ENCODE assay signal across 23 cellular contexts in genomic region chr2:220736778-220737177, GRCh38.
DNase-seq lines count a peak whose midpoint lies in the region; ATAC-seq, FAIRE-seq and TF ChIP-seq lines count a peak whose summit lies in the region.
"Had no signal": no experiment of that assay in that cellular context is flagged by ENCODE, and none has a peak within 500 bp of the region (broad histone marks: within the 10 kb centered on the region; RNA-seq: fewer than 3 reads in every experiment).

No MANE protein-coding gene starts in this region.

- ATAC-seq in natural killer cell = no peak
- ATAC-seq: stimulated activated naive CD8-positive, alpha-beta T cell treated with anti-CD3 and anti-CD28 coated beads, Interleukin-15, Interleukin-2, amounts not matched to agents 100 U/mL and 50 U/mL, for 24 hours had no signal

- H3K4me3 Mint-ChIP-seq in astrocyte (ENCODE audit: unreplicated experiment) = no peak overlapping the region
- H3K4me3 Mint-ChIP-seq in natural killer cell = no peak overlapping the region
- H3K4me3 Mint-ChIP-seq: B cell; dendritic cell treated with granulocyte-macrophage colony-stimulating factor and Interleukin-4, amounts not matched to agents 40 ng/mL and 50 ng/mL, for 4 days; memory B cell had no signal

- H3K14ac ChIP-seq in neuronal stem cell (ENCODE audit: low read length) = no peak overlapping the region

- no peaks in the 10 kb centered on the region for H3K9me3 Mint-ChIP-seq in astrocyte (ENCODE audit: unreplicated experiment)
- peaks cover 0 to 2% of the 10 kb centered on the region in 2 donors for H3K9me3 Mint-ChIP-seq in natural killer cell
- H3K9me3 Mint-ChIP-seq: dendritic cell treated with granulocyte-macrophage colony-stimulating factor and Interleukin-4, amounts not matched to agents 40 ng/mL and 50 ng/mL, for 4 days had no signal

- H2BK5ac ChIP-seq in neuronal stem cell (ENCODE audit: low read length) = no peak overlapping the region

- DNase-seq in DMS53 (lab: John Stamatoyannopoulos, UW) (peak; percentile 7), DMS53 treated with DMSO at 0.1 percent for 48 hours (lab: John Stamatoyannopoulos, UW; ENCODE audit: unreplicated experiment) (no peak), astrocyte (ENCODE audit: low read depth) (no peak), neuronal stem cell (ENCODE audit: low spot score) (no peak), dermis blood vessel endothelial cell (no peak), HAP-1 (ENCODE audit: low spot score in 2 of 2) (no peak), natural killer cell (no peak)
- DNase-seq: 8988T; activated CD4-positive, CD25-positive, alpha-beta regulatory T cell treated with anti-CD3 and anti-CD28 coated beads, Interleukin-2, amount 50 U/mL, for 72 hours; activated gamma-delta T cell treated with Interleukin-2 at 50 U/mL for 16 hours; activated T-cell treated with anti-CD3 and anti-CD28 coated beads, Interleukin-2, amount 50 U/mL, for 1 hour; adrenal gland; NCI-H1417 treated with DMSO at 0.1 percent for 48 hours; NCI-H510A treated with DMSO at 0.1 percent for 48 hours; stimulated activated CD4-positive, alpha-beta T cell treated with anti-CD3 and anti-CD28 coated beads, Interleukin-4, amount 100 ng/mL, for 4 hours; stimulated activated naive CD8-positive, alpha-beta T cell treated with anti-CD3 and anti-CD28 coated beads, Interleukin-15, Interleukin-2, amounts not matched to agents 100 U/mL and 50 U/mL, for 24 hours; SW 1271 had no signal

- intact Hi-C loops in natural killer cell (cut with micrococcal nuclease) = no loop called here

- H3K4me1 Mint-ChIP-seq in astrocyte (ENCODE audit: low read depth, unreplicated experiment) (no peaks in the 10 kb centered on the region), natural killer cell (no peaks in the 10 kb centered on the region)
- H3K4me1 Mint-ChIP-seq: B cell had no signal

- H2BK15ac ChIP-seq in neuronal stem cell (ENCODE audit: low read length) = no peak overlapping the region

- H2BK120ac ChIP-seq in neuronal stem cell (ENCODE audit: low read depth, low read length) = no peak overlapping the region

- H3K9ac ChIP-seq in KMS-11 (no peak overlapping the region), astrocyte (ENCODE audit: low read length) (no peak overlapping the region), neuronal stem cell (ENCODE audit: low read depth, low read length, poor library complexity) (no peak overlapping the region)

- no peak overlapping the region for H3K23ac ChIP-seq in neuronal stem cell (ENCODE audit: low read depth, low read length, poor library complexity)

- no peaks in the 10 kb centered on the region for H3K79me2 ChIP-seq in KMS-11 (ENCODE audit: insufficient read depth, low read depth)
- H3K79me2 ChIP-seq in astrocyte (ENCODE audit: insufficient read depth, low read length) = no peaks in the 10 kb centered on the region

- no peak overlapping the region for H3K18ac ChIP-seq in neuronal stem cell (ENCODE audit: low read length)

- no peak overlapping the region for H3K4ac ChIP-seq in neuronal stem cell (ENCODE audit: low read length)

- H3K4me3 ChIP-seq in KMS-11 (IDR thresholded peaks at IDR 0.05; ENCODE audit: insufficient read depth, low read depth, low read length) = no peak overlapping the region
- no peak overlapping the region for H3K4me3 ChIP-seq in astrocyte (ENCODE audit: insufficient read depth, low read depth, low read length)
- no peak overlapping the region for H3K4me3 ChIP-seq in neuronal stem cell (ENCODE audit: low read length in 2 of 2)
- H3K4me3 ChIP-seq in HAP-1 = no peak overlapping the region
- H3K4me3 ChIP-seq: adrenal gland, cardiac muscle cell, right atrium auricular region had no signal

- no peaks in the 10 kb centered on the region for H3K79me1 ChIP-seq in neuronal stem cell (ENCODE audit: low read depth, low read length)

- TF ChIP-seq CTCF in KMS-11 (conservative IDR thresholded peaks at IDR 0.05; ENCODE audit: low read depth, low read length) (no peak), astrocyte (IDR thresholded peaks at IDR 0.05; ENCODE audit: insufficient read depth, low read depth, low read length) (no peak), natural killer cell (IDR thresholded peaks at IDR 0.05) (no peak)

- H3K27me3 Mint-ChIP-seq in astrocyte (ENCODE audit: low read depth, unreplicated experiment) (no peaks in the 10 kb centered on the region), natural killer cell (ENCODE audit: low read depth in 2 of 2) (no peaks in the 10 kb centered on the region)
- H3K27me3 Mint-ChIP-seq: dendritic cell treated with granulocyte-macrophage colony-stimulating factor and Interleukin-4, amounts not matched to agents 40 ng/mL and 50 ng/mL, for 4 days had no signal

- no peaks in the 10 kb centered on the region for H3K9me3 ChIP-seq in astrocyte (ENCODE audit: insufficient read depth, low read depth, low read length)
- H3K9me3 ChIP-seq in neuronal stem cell (replicated peaks in 1 of 2; ENCODE audit: control insufficient read depth in 2 of 2, insufficient read depth in 1 of 2, low read depth in 1 of 2, low read length in 2 of 2) = no peaks in the 10 kb centered on the region
- H3K9me3 ChIP-seq in HAP-1 = no peaks in the 10 kb centered on the region

- no peaks in the 10 kb centered on the region for H3K36me3 ChIP-seq in KMS-11 (ENCODE audit: insufficient read depth)
- no peaks in the 10 kb centered on the region for H3K36me3 ChIP-seq in astrocyte (ENCODE audit: insufficient read depth, low read length)
- no peaks in the 10 kb centered on the region for H3K36me3 ChIP-seq in neuronal stem cell (replicated peaks in 1 of 2; ENCODE audit: control insufficient read depth in 2 of 2, insufficient read depth in 2 of 2, low read length in 2 of 2)
- no peaks in the 10 kb centered on the region for H3K36me3 ChIP-seq in HAP-1 (replicated peaks)
- H3K36me3 ChIP-seq: adrenal gland, cardiac muscle cell, right atrium auricular region had no signal

- no peaks in the 10 kb centered on the region for H3K4me1 ChIP-seq in KMS-11 (ENCODE audit: low read depth, poor library complexity, severe bottlenecking)
- no peaks in the 10 kb centered on the region for H3K4me1 ChIP-seq in astrocyte (ENCODE audit: insufficient read depth, low read length)
- no peaks in the 10 kb centered on the region for H3K4me1 ChIP-seq in neuronal stem cell (ENCODE audit: control insufficient read depth in 2 of 2, insufficient read depth in 1 of 2, low read depth in 1 of 2, low read length in 2 of 2)
- no peaks in the 10 kb centered on the region for H3K4me1 ChIP-seq in HAP-1
- H3K4me1 ChIP-seq: adrenal gland, right atrium auricular region had no signal

- no peaks in the 10 kb centered on the region for H4K20me1 ChIP-seq in KMS-11 (ENCODE audit: insufficient read depth)
- H4K20me1 ChIP-seq in astrocyte (ENCODE audit: insufficient read depth, low read length) = no peaks in the 10 kb centered on the region

- no peaks in the 10 kb centered on the region for H3K36me3 Mint-ChIP-seq in astrocyte (ENCODE audit: low read depth, unreplicated experiment)
- no peaks in the 10 kb centered on the region for H3K36me3 Mint-ChIP-seq in natural killer cell
- H3K36me3 Mint-ChIP-seq: memory B cell had no signal

- H3K27me3 ChIP-seq in KMS-11 (ENCODE audit: insufficient read depth, low read depth) = no peaks in the 10 kb centered on the region
- no peaks in the 10 kb centered on the region for H3K27me3 ChIP-seq in astrocyte (ENCODE audit: insufficient read depth, low read length)
- H3K27me3 ChIP-seq in neuronal stem cell (ENCODE audit: control insufficient read depth in 3 of 3, insufficient read depth in 3 of 3, low read depth in 1 of 3, low read length in 3 of 3) = no peaks in the 10 kb centered on the region
- H3K27me3 ChIP-seq in HAP-1 (ENCODE audit: low read depth) = no peaks in the 10 kb centered on the region; the same call in 1 of the 2 replicates
- H3K27me3 ChIP-seq: adrenal gland, cardiac muscle cell, right atrium auricular region had no signal

- H3K4me2 ChIP-seq in KMS-11 (no peak overlapping the region), astrocyte (ENCODE audit: low read length) (no peak overlapping the region), neuronal stem cell (ENCODE audit: insufficient read depth, low read length, poor library complexity, severe bottlenecking) (no peak overlapping the region)

- no peak overlapping the region for H2BK12ac ChIP-seq in neuronal stem cell (ENCODE audit: low read length)

- no peak for FAIRE-seq in astrocyte (lab: Jason Lieb, UNC)

- H3K27ac Mint-ChIP-seq in astrocyte (ENCODE audit: unreplicated experiment) (no peak overlapping the region), natural killer cell (no peak overlapping the region)
- H3K27ac Mint-ChIP-seq: B cell; dendritic cell treated with granulocyte-macrophage colony-stimulating factor and Interleukin-4, amounts not matched to agents 40 ng/mL and 50 ng/mL, for 4 days; memory B cell had no signal

- H4K8ac ChIP-seq in neuronal stem cell (ENCODE audit: low read depth, low read length) = no peak overlapping the region

- H4K91ac ChIP-seq in neuronal stem cell (ENCODE audit: low read depth, low read length, poor library complexity) = no peak overlapping the region

- H3K27ac ChIP-seq in KMS-11 (no peak overlapping the region), astrocyte (ENCODE audit: low read depth, low read length) (no peak overlapping the region), neuronal stem cell (replicated peaks; ENCODE audit: low read length) (no peak overlapping the region)
- H3K27ac ChIP-seq: adrenal gland, cardiac muscle cell, right atrium auricular region had no signal

- H2AFZ ChIP-seq in KMS-11 (ENCODE audit: low read depth) = peak overlapping the region; percentile 3; the same call in 1 of the 2 replicates
- H2AFZ ChIP-seq in astrocyte (ENCODE audit: low read depth, low read length) = peak overlapping the region; percentile 54
- peak overlapping the region; percentile 70 for H2AFZ ChIP-seq in neuronal stem cell (ENCODE audit: low read length)

- in situ Hi-C loops in HAP-1 (cut with MboI; ENCODE audit: low sequenced_read_pairs) = no loop called here

- no CpG with 5 or more reads among the region's 4 CpGs for WGBS in neuronal stem cell (ENCODE audit: extremely low coverage in 2 of 2, insufficient read length in 2 of 2, insufficient replicate concordance in 1 of 2), 2 donors

- H2AK5ac ChIP-seq in neuronal stem cell (ENCODE audit: low read depth, low read length) = no peak overlapping the region

Comparison
In these comparisons a context has a peak if more than half of its experiments do, and no peak if none do; other contexts are left out.
1. H2AFZ ChIP-seq: peak in every context shown above with its lines; median percentile 70 in neuronal stem cell; 54 in astrocyte; 3 in KMS-11.